ENCODE assay signal across 20 cellular contexts in genomic region chr3:57770121-57770828, GRCh38. TPM values are rescaled to one million over a fixed set of nuclear protein-coding genes. Genes with fewer than 3 reads are reported as not detected.
DNase-seq lines count a peak whose midpoint lies in the region; ATAC-seq, FAIRE-seq and TF ChIP-seq lines count a peak whose summit lies in the region.
"Had no signal": no experiment of that assay in that cellular context is flagged by ENCODE, and none has a peak within 500 bp of the region (broad histone marks: within the 10 kb centered on the region; RNA-seq: fewer than 3 reads in every experiment).

No MANE protein-coding gene starts in this region.

- H3K9me2 ChIP-seq in Loucy (replicated peaks; ENCODE audit: low read depth, low read length) (no peaks in the 10 kb centered on the region), hepatocyte (replicated peaks; ENCODE audit: insufficient read depth) (no peaks in the 10 kb centered on the region)

- no peaks in the 10 kb centered on the region for H3K27me3 Mint-ChIP-seq in naive B cell
- no peaks in the 10 kb centered on the region for H3K27me3 Mint-ChIP-seq in activated CD8-positive, alpha-beta T cell treated with anti-CD3 and anti-CD28 coated beads, Interleukin-2, amount 10 ng/mL, durations not matched to agents 7 days and 5 days (ENCODE audit: low read depth)
- H3K27me3 Mint-ChIP-seq: CD4-positive, alpha-beta T cell had no signal

- H3K9me3 Mint-ChIP-seq in naive B cell, result no peaks in the 10 kb centered on the region
- H3K9me3 Mint-ChIP-seq in activated CD8-positive, alpha-beta T cell treated with anti-CD3 and anti-CD28 coated beads, Interleukin-2, amount 10 ng/mL, durations not matched to agents 7 days and 5 days (ENCODE audit: insufficient read depth), result no peaks in the 10 kb centered on the region
- H3K9me3 Mint-ChIP-seq: CD4-positive, alpha-beta T cell had no signal

- POLR2A ChIA-PET in activated CD8-positive, alpha-beta T cell treated with anti-CD3 and anti-CD28 coated beads, Interleukin-2, amount 10 ng/mL, durations not matched to agents 7 days and 5 days (lab: Charles Lee), result interaction anchor here (0.6 to 0.9 kb wide), 2 partner anchors 15 to 46 kb away, joined by 3 read pairs; no protein-coding TSS in a partner anchor

- H2AFZ ChIP-seq in Loucy (ENCODE audit: low read length) (no peak overlapping the region), hepatocyte (no peak overlapping the region)

- CTCF ChIA-PET in activated CD8-positive, alpha-beta T cell treated with anti-CD3 and anti-CD28 coated beads, Interleukin-2, amount 10 ng/mL, durations not matched to agents 7 days and 5 days (lab: Charles Lee), result interaction anchor here (1.4 to 2.1 kb wide), 2 partner anchors 12 to 373 kb away, joined by 3 to 5 read pairs; no protein-coding TSS in a partner anchor

- H3K9ac ChIP-seq in Loucy (ENCODE audit: low read depth, low read length, poor library complexity, severe bottlenecking), result no peak overlapping the region

- H3K4me3 ChIP-seq in Loucy (ENCODE audit: low read length, poor library complexity, severe bottlenecking) (peak overlapping the region; percentile 5), hepatocyte (no peak overlapping the region)
- H3K4me3 ChIP-seq: A549 had no signal

- H3K27me3 ChIP-seq in Loucy (ENCODE audit: insufficient read depth, low read length, poor library complexity, severe bottlenecking) (no peaks in the 10 kb centered on the region), hepatocyte (no peaks in the 10 kb centered on the region)

- peaks cover 14 to 38% (median 16%) of the 10 kb centered on the region in 3 donors for H3K4me1 Mint-ChIP-seq in naive B cell
- H3K4me1 Mint-ChIP-seq in activated CD8-positive, alpha-beta T cell treated with anti-CD3 and anti-CD28 coated beads, Interleukin-2, amount 10 ng/mL, durations not matched to agents 7 days and 5 days (ENCODE audit: low read depth), result peaks cover 14% of the 10 kb centered on the region

- H4K20me1 ChIP-seq in Loucy (ENCODE audit: insufficient read depth, low read length, poor library complexity, severe bottlenecking) (peaks cover 33% of the 10 kb centered on the region), hepatocyte (ENCODE audit: insufficient read depth, poor library complexity, severe bottlenecking) (peaks cover 27% of the 10 kb centered on the region)

- DNase-seq in dermis blood vessel endothelial cell (peak; percentile 64), naive B cell (no peak), hepatocyte (ENCODE audit: low spot score) (no peak)
- no peak for DNase-seq in activated CD4-positive, CD25-positive, alpha-beta regulatory T cell treated with anti-CD3 and anti-CD28 coated beads, Interleukin-2, amount 50 U/mL, for 72 hours
- DNase-seq in activated CD8-positive, alpha-beta T cell treated with anti-CD3 and anti-CD28 coated beads, Interleukin-2, amount 10 ng/mL, durations not matched to agents 7 days and 5 days, result no peak
- DNase-seq: CD4-positive, alpha-beta T cell; DMS153; GF-D8; GOT3; KBM-7; MV-4-11; NCI-H1694 treated with DMSO at 0.1 percent for 48 hours; NCI-H510A treated with DMSO at 0.1 percent for 48 hours; NCI-H82; RPMI8226 had no signal

- H3K36me3 ChIP-seq in Loucy (ENCODE audit: insufficient read depth, low read length), result no peaks in the 10 kb centered on the region
- H3K36me3 ChIP-seq in hepatocyte (replicated peaks; ENCODE audit: insufficient read depth, low read depth), result no peaks in the 10 kb centered on the region

- H3K4me1 ChIP-seq in Loucy (ENCODE audit: insufficient read depth, low read length, poor library complexity, severe bottlenecking), result peaks cover 13% of the 10 kb centered on the region
- no peaks in the 10 kb centered on the region for H3K4me1 ChIP-seq in hepatocyte (ENCODE audit: insufficient read depth)
- H3K4me1 ChIP-seq: A549 had no signal

- no peak overlapping the region for H3K27ac ChIP-seq in hepatocyte
- H3K27ac ChIP-seq: A549 had no signal

- WGBS in hepatocyte (ENCODE audit: low lambda C conversion rate, missing lambda C conversion rate), result 93% methylated on average over 4 of the region's 4 CpGs

- H3F3A ChIP-seq in Loucy (ENCODE audit: low read depth), result no peaks in the 10 kb centered on the region

- TF ChIP-seq CTCF in Loucy (conservative IDR thresholded peaks at IDR 0.05; ENCODE audit: low read length) (no peak), hepatocyte (IDR thresholded peaks at IDR 0.05; ENCODE audit: poor library complexity) (no peak)

- peaks cover 0 to 9% of the 10 kb centered on the region in 2 donors for H3K36me3 Mint-ChIP-seq in naive B cell
- H3K36me3 Mint-ChIP-seq in activated CD8-positive, alpha-beta T cell treated with anti-CD3 and anti-CD28 coated beads, Interleukin-2, amount 10 ng/mL, durations not matched to agents 7 days and 5 days (ENCODE audit: low read depth), result peaks cover 42% of the 10 kb centered on the region

- H3K9me3 ChIP-seq in Loucy (ENCODE audit: insufficient read depth, low read depth, low read length) (no peaks in the 10 kb centered on the region), hepatocyte (ENCODE audit: low read depth) (no peaks in the 10 kb centered on the region)
- H3K9me3 ChIP-seq: A549 had no signal

- FAIRE-seq in G401.6 (lab: Jason Lieb, UNC), result peak; percentile 27
- FAIRE-seq: A549, GM19239 had no signal

- no peak for ATAC-seq in naive B cell (ENCODE audit: low read depth in 2 of 2)
- no peak for ATAC-seq in activated CD8-positive, alpha-beta T cell treated with anti-CD3 and anti-CD28 coated beads, Interleukin-2, amount 10 ng/mL, durations not matched to agents 7 days and 5 days
- ATAC-seq: A549, HCT116 had no signal

- H3K79me2 ChIP-seq in Loucy (ENCODE audit: insufficient read depth, low read length) (peaks cover 90% of the 10 kb centered on the region), hepatocyte (peaks cover 91% of the 10 kb centered on the region)

- H3K4me3 Mint-ChIP-seq in naive B cell, result no peak overlapping the region
- no peak overlapping the region for H3K4me3 Mint-ChIP-seq in activated CD8-positive, alpha-beta T cell treated with anti-CD3 and anti-CD28 coated beads, Interleukin-2, amount 10 ng/mL, durations not matched to agents 7 days and 5 days
- H3K4me3 Mint-ChIP-seq: CD4-positive, alpha-beta T cell had no signal

- H3K27ac Mint-ChIP-seq in naive B cell, result peak overlapping the region in 4 of 6 donors; percentile 5 to 54 (median 30)
- H3K27ac Mint-ChIP-seq in activated CD8-positive, alpha-beta T cell treated with anti-CD3 and anti-CD28 coated beads, Interleukin-2, amount 10 ng/mL, durations not matched to agents 7 days and 5 days, result no peak overlapping the region
- H3K27ac Mint-ChIP-seq: CD4-positive, alpha-beta T cell had no signal

- no peak overlapping the region for H3K4me2 ChIP-seq in Loucy (ENCODE audit: low read depth, low read length, poor library complexity, severe bottlenecking)
- no peak overlapping the region for H3K4me2 ChIP-seq in hepatocyte
- H3K4me2 ChIP-seq: A549 had no signal

RNA-seq across cellular contexts. Expression of gene SLMAP, which starts 14.2 kb away (rescaled TPM):
- 43.2 and 50.0 TPM in 2 replicates for total RNA-seq in dermis blood vessel endothelial cell
- 10 to 100 TPM; 13.2 to 26.2 (median 16.8) TPM for polyA plus RNA-seq in naive B cell (ENCODE audit: low read depth in 6 of 6)
- 44.5 and 46.0 TPM in 2 replicates for total RNA-seq in hepatocyte
- polyA plus RNA-seq in hepatocyte, result 22.8 and 27.6 TPM in 2 replicates
- 10 to 100 TPM; 63.0 to 65.1 TPM for total RNA-seq in activated CD8-positive, alpha-beta T cell treated with anti-CD3 and anti-CD28 coated beads, Interleukin-2, amount 10 ng/mL, durations not matched to agents 7 days and 5 days
